Comparison of ENCODE assay signal across 1 cellular context in the genomic region with DNA sequence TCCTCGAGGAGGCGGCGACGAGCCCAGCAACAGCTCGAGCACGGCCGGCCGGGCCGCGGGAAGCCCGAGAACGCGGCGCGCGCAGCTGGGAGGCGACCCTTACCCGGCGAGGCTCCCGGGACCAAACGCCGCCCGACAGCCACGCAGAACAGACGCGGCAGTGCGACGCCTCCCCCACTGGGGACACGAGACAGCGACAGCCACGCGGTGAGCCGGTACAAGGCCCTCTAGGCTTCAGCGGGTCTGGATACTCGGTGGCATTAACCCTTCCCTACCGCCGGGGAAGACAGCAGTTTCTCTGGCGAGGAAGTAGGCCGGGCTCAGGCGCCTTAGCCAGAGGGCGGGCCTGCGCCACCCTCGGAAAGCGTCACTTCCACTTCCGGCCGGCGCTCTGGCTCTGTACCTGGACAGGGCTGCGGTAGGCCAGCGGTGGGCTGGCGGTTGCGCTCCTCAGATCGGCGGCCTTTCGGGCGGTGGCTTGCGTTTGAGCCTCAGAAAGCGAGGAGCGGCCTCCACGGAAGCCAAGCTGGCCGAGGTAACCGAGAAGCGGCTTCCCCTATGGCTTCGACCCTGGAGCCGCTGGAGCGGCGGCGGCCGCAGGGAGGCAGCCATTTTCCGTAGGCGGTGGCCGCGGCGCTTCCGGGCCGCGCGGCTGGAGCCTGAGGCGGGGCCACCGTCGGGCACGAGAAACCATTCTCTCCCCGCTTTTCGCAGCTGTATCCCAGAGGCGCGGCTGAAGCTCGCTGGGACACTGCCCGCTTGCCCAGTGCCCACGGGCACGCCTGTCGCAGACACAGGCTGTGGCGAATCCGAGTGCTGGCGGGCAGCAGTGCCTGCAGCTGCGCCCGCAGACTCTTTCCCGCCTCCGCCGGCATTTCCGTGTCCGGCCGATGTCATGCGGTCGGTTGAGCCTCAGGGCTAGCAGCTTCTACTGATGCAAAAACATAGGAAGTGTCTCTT.
TF ChIP-seq lines count a peak whose summit lies in the region.

A gene with protein sequence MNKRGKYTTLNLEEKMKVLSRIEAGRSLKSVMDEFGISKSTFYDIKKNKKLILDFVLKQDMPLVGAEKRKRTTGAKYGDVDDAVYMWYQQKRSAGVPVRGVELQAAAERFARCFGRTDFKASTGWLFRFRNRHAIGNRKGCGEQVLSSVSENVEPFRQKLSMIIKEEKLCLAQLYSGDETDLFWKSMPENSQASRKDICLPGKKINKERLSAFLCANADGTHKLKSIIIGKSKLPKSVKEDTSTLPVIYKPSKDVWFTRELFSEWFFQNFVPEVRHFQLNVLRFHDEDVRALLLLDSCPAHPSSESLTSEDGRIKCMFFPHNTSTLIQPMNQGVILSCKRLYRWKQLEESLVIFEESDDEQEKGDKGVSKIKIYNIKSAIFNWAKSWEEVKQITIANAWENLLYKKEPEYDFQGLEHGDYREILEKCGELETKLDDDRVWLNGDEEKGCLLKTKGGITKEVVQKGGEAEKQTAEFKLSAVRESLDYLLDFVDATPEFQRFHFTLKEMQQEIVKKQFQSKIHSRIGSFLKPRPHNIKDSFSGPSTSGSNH (minus strand): TSS at position 322 of the 960 bp plus-strand sequence. CDS start 4,816 bp downstream, outside the sequence.
A gene (plus strand): TSS at position 389 of the 960 bp plus-strand sequence. CDS start 2,932 bp downstream, outside the sequence.

TF ChIP-seq in WTC11, 78 proteins besides CTCF, POLR2A, EP300 and RAD21 (continued from another document):
- TF ChIP-seq, protein P1, sequence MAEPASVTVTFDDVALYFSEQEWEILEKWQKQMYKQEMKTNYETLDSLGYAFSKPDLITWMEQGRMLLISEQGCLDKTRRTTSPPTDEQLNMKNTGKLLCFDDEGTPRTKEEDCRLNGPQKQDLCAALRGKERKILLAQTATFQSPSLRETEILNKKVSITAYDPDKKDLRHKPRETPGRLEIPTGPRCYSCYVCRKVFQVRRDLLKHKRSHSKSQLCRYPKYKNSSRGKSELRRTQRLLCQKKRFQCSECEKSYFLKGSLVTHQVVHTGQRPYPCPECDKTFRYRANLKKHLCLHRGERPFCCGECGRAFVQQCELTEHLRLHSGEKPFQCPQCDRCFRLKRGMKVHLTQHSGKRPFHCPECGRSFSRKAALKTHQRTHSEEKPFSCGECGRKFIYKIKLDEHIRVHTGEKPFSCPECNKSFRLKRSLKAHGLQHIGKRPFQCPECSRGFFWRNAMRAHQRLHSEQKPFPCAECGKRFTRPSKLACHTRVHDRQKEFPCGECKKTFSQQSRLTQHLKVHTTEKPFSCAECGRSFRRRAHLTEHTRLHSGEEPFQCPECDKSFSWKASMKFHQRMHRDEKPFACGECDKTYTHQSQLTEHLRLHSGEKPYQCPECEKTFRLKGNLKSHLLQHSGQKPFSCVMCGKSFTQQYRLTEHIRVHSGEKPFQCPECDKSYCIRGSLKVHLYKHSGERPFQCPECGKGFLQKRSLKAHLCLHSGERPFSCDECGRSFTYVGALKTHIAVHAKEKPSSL (CRISPR knock-in tag; conservative IDR thresholded peaks at IDR 0.05): no peak
- TF ChIP-seq NFYB (CRISPR knock-in tag; conservative IDR thresholded peaks at IDR 0.05; ENCODE audit: low read depth) (no peak; the same call in none of the 2 replicates), ZNF219 (CRISPR knock-in tag; IDR thresholded peaks at IDR 0.05; ENCODE audit: borderline replicate concordance) (peak; percentile 96), JUN (CRISPR knock-in tag; IDR thresholded peaks at IDR 0.05) (peak; percentile 98), ZNF317 (CRISPR knock-in tag; IDR thresholded peaks at IDR 0.05; ENCODE audit: borderline replicate concordance, low read depth) (peak; percentile 70), MYBL2 (CRISPR knock-in tag; IDR thresholded peaks at IDR 0.05) (peak; percentile 66; the same call in 1 of the 2 replicates), IRF2 (CRISPR knock-in tag; IDR thresholded peaks at IDR 0.05; ENCODE audit: borderline replicate concordance, low read depth) (peak; percentile 90; the same call in 1 of the 2 replicates)
- TF ChIP-seq, protein P2, sequence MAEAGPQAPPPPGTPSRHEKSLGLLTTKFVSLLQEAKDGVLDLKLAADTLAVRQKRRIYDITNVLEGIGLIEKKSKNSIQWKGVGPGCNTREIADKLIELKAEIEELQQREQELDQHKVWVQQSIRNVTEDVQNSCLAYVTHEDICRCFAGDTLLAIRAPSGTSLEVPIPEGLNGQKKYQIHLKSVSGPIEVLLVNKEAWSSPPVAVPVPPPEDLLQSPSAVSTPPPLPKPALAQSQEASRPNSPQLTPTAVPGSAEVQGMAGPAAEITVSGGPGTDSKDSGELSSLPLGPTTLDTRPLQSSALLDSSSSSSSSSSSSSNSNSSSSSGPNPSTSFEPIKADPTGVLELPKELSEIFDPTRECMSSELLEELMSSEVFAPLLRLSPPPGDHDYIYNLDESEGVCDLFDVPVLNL (CRISPR knock-in tag; IDR thresholded peaks at IDR 0.05; ENCODE audit: borderline replicate concordance, low read depth): peak; percentile 87
- TF ChIP-seq, protein P3, sequence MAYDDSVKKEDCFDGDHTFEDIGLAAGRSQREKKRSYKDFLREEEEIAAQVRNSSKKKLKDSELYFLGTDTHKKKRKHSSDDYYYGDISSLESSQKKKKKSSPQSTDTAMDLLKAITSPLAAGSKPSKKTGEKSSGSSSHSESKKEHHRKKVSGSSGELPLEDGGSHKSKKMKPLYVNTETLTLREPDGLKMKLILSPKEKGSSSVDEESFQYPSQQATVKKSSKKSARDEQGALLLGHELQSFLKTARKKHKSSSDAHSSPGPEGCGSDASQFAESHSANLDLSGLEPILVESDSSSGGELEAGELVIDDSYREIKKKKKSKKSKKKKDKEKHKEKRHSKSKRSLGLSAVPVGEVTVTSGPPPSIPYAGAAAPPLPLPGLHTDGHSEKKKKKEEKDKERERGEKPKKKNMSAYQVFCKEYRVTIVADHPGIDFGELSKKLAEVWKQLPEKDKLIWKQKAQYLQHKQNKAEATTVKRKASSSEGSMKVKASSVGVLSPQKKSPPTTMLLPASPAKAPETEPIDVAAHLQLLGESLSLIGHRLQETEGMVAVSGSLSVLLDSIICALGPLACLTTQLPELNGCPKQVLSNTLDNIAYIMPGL (CRISPR knock-in tag; IDR thresholded peaks at IDR 0.05): peak; percentile 68
- TF ChIP-seq, protein P4, sequence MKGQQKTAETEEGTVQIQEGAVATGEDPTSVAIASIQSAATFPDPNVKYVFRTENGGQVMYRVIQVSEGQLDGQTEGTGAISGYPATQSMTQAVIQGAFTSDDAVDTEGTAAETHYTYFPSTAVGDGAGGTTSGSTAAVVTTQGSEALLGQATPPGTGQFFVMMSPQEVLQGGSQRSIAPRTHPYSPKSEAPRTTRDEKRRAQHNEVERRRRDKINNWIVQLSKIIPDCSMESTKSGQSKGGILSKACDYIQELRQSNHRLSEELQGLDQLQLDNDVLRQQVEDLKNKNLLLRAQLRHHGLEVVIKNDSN (CRISPR knock-in tag; IDR thresholded peaks at IDR 0.05): peak; percentile 73
- TF ChIP-seq, protein P5, sequence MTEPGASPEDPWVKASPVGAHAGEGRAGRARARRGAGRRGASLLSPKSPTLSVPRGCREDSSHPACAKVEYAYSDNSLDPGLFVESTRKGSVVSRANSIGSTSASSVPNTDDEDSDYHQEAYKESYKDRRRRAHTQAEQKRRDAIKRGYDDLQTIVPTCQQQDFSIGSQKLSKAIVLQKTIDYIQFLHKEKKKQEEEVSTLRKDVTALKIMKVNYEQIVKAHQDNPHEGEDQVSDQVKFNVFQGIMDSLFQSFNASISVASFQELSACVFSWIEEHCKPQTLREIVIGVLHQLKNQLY (CRISPR knock-in tag; IDR thresholded peaks at IDR 0.05): peak; percentile 62; the same call in 1 of the 2 replicates
